Comparison of ENCODE assay signal across 15 cellular contexts in the genomic region with DNA sequence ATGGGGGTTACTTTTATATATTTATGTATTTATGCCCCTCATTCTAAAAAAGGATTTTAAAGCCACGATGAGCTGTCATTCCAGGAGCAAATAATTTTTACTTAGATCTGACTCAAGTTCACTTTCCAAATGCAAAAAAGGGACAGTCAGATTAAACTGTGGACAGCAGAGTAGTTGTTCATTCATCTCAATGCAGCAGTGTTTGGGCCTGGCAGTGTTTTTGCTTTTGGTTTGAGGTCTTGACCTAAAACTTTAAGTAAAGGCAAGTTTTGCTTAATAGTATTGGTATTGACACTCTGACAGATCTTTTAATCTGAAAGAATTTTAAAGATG. TPM values are rescaled to one million over a fixed set of nuclear protein-coding genes. Genes with fewer than 3 reads are reported as not detected.
DNase-seq lines count a peak whose midpoint lies in the region; ATAC-seq and TF ChIP-seq lines count a peak whose summit lies in the region.
"Had no signal": no experiment of that assay in that cellular context is flagged by ENCODE, and none has a peak within 500 bp of the region (broad histone marks: within the 10 kb centered on the region; RNA-seq: fewer than 3 reads in every experiment).

No MANE protein-coding gene starts in this region.

- H3K9me3 ChIP-seq in BLaER1 (no peaks in the 10 kb centered on the region), vagina (no peaks in the 10 kb centered on the region), BE2C (no peaks in the 10 kb centered on the region)

- H3K9ac ChIP-seq in BLaER1, result no peak overlapping the region

- H3K4me3 ChIP-seq in BLaER1 (no peak overlapping the region), vagina (no peak overlapping the region), BE2C (ENCODE audit: low read depth, low read length) (no peak overlapping the region)

- no peaks in the 10 kb centered on the region for H3K9me3 Mint-ChIP-seq in natural killer cell
- H3K9me3 Mint-ChIP-seq: CD14-positive monocyte had no signal

- TF ChIP-seq CTCF in natural killer cell (IDR thresholded peaks at IDR 0.05) (no peak), vagina (IDR thresholded peaks at IDR 0.05) (no peak), BE2C (IDR thresholded peaks at IDR 0.05; ENCODE audit: low read depth, low read length) (no peak)

- H3K4me1 Mint-ChIP-seq in natural killer cell, result peaks cover 88 to 94% of the 10 kb centered on the region in 2 donors

- peaks cover 93% of the 10 kb centered on the region for H3K4me1 ChIP-seq in BLaER1
- peaks cover 67% of the 10 kb centered on the region for H3K4me1 ChIP-seq in vagina
- peaks cover 41% of the 10 kb centered on the region for H3K4me1 ChIP-seq in BE2C

- H3K27me3 ChIP-seq in BLaER1 (no peaks in the 10 kb centered on the region), vagina (no peaks in the 10 kb centered on the region), BE2C (no peaks in the 10 kb centered on the region)

- peak overlapping the region; percentile 75 for H3K4me3 Mint-ChIP-seq in natural killer cell

- peaks cover 100% of the 10 kb centered on the region for H4K20me1 ChIP-seq in BLaER1

- intact Hi-C loops in natural killer cell (cut with micrococcal nuclease), result no loop called here
- intact Hi-C loops in vagina (cut with DNase I), result no loop called here

- no peaks in the 10 kb centered on the region for H3K36me3 Mint-ChIP-seq in natural killer cell

- ATAC-seq in natural killer cell, result no peak
- ATAC-seq: esophagus mucosa had no signal

- H3K4me2 ChIP-seq in BLaER1, result peak overlapping the region; percentile 90

- DNase-seq in LHCN-M2 (ENCODE audit: low read depth) (peak; percentile 28), amniotic stem cell (lab: John Stamatoyannopoulos, UW) (peak; percentile 9), natural killer cell (no peak), activated gamma-delta T cell treated with Interleukin-2 at 50 U/mL for 16 hours (no peak), vagina (ENCODE audit: extremely low spot score in 2 of 2) (no peak), cerebellum (ENCODE audit: low spot score) (no peak), BE2C (no peak)
- DNase-seq: mesendoderm; NCI-H1436; NCI-H510A; stimulated activated CD4-positive, alpha-beta T cell treated with anti-CD3 and anti-CD28 coated beads, Interleukin-4, amount 100 ng/mL, for 24 hours had no signal

- H3K27ac Mint-ChIP-seq in natural killer cell, result peak overlapping the region; percentile 80 to 82

- H3K27ac ChIP-seq in BLaER1 (no peak overlapping the region), vagina (no peak overlapping the region)
- H3K27ac ChIP-seq: RWPE1 had no signal

- no peaks in the 10 kb centered on the region for H3K27me3 Mint-ChIP-seq in natural killer cell (ENCODE audit: low read depth in 2 of 2)

- H3K36me3 ChIP-seq in BLaER1 (peaks cover 13% of the 10 kb centered on the region), vagina (no peaks in the 10 kb centered on the region), BE2C (no peaks in the 10 kb centered on the region)

- no peak for TF ChIP-seq POLR2A in vagina (IDR thresholded peaks at IDR 0.05)

RNA-seq across cellular contexts. Expression of a gene that starts 13.9 kb away (rescaled TPM):
- total RNA-seq in LHCN-M2 (2014; rRNA removed), result 3.8 and 4.6 TPM in 2 replicates
- 2.7 TPM for polyA plus RNA-seq in LHCN-M2 (2012)
- total RNA-seq in natural killer cell, result 10 to 100 TPM; 49.9 to 60.9 (median 60.5) TPM
- total RNA-seq in vagina, result 17.9 TPM
- 25.3 TPM for total RNA-seq in cerebellum
- 32.0 TPM for polyA plus RNA-seq in BE2C (2012; ENCODE audit: insufficient read depth, insufficient read length, low read depth)

Comparison
In these comparisons a context has a peak if more than half of its experiments do, and no peak if none do; other contexts are left out.
1. DNase-seq: peak in LHCN-M2 (single experiment) and amniotic stem cell (single experiment); none in natural killer cell (single experiment), activated gamma-delta T cell treated with Interleukin-2 at 50 U/mL for 16 hours (single experiment), vagina (0 of 2), cerebellum (single experiment) and BE2C (single experiment).